ENCODE assay signal across 1 cellular context in genomic region chr20:17872434-17872833, GRCh38.
TF ChIP-seq lines count a peak whose summit lies in the region.

No MANE protein-coding gene starts in this region.

TF ChIP-seq in GM23338, 12 proteins besides CTCF, POLR2A, EP300 and RAD21 (continued from another document):
- TF ChIP-seq ZNF462 (CRISPR knock-in tag; IDR thresholded peaks at IDR 0.05), result no peak
- no peak for TF ChIP-seq ZNF331 (CRISPR knock-in tag; IDR thresholded peaks at IDR 0.05; ENCODE audit: low read depth)
